ENCODE assay signal across 8 cellular contexts in the genomic region with DNA sequence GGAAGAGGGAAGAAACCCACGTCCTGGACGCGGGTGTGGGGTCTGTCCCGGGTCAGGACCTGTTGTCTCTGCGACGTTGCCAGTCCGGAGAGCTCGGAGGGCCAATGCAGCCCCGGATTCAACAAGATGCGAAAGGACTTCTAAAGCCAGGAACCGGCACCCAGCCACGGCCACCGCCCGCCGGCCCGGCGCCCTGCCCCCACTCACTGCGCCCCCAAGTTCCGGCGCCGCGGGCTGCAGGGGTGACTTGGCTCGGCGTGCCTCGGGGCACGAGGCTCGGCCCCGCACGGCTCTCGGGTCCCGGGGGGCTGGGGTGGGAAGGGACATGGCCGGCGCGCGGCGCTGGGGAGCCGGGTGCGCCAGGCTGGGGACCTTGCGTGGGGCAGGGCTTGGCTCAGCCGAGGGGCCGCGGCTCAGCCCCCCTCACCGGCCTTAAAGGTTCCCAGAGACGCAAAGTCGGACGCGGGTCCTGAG. TPM values are rescaled to one million over a fixed set of nuclear protein-coding genes. Genes with fewer than 3 reads are reported as not detected.
DNase-seq lines count a peak whose midpoint lies in the region; ATAC-seq, FAIRE-seq and TF ChIP-seq lines count a peak whose summit lies in the region.

No MANE protein-coding gene starts in this region.

- no peaks in the 10 kb centered on the region for H3K9me3 ChIP-seq in HepG2 (ENCODE audit: low read length)
- no peaks in the 10 kb centered on the region for H3K9me3 ChIP-seq in tibial artery

- WGBS in HepG2 (ENCODE audit: low lambda C conversion rate) = 52% methylated on average over 14 of the region's 47 CpGs

- H3K9me3 Mint-ChIP-seq in activated T-cell treated with anti-CD3 and anti-CD28 coated beads, Interleukin-2, amount 50 U/mL, for 4 hours = no peaks in the 10 kb centered on the region

- peaks cover 7% of the 10 kb centered on the region for H3K4me1 Mint-ChIP-seq in activated T-cell treated with anti-CD3 and anti-CD28 coated beads, Interleukin-2, amount 50 U/mL, for 4 hours (ENCODE audit: low read depth)

- TF ChIP-seq POLR2A in HepG2 (IDR thresholded peaks at IDR 0.05; ENCODE audit: insufficient read depth in 1 of 2, low read depth in 2 of 2, low read length in 2 of 2) = no peak

- H3K36me3 Mint-ChIP-seq in activated T-cell treated with anti-CD3 and anti-CD28 coated beads, Interleukin-2, amount 50 U/mL, for 4 hours (ENCODE audit: insufficient read depth) = no peaks in the 10 kb centered on the region

- peaks cover 46% of the 10 kb centered on the region for H3K79me2 ChIP-seq in HepG2 (ENCODE audit: insufficient read depth, low read length)

- no peak for TF ChIP-seq RAD21 in HepG2 (CRISPR knock-in tag; IDR thresholded peaks at IDR 0.05)

- peak overlapping the region; percentile 94 for H3K9ac ChIP-seq in HepG2 (ENCODE audit: insufficient read depth, low read depth, low read length)

- peak in 1 of 2 donors; percentile 7 for ATAC-seq in activated T-cell treated with anti-CD3 and anti-CD28 coated beads, Interleukin-2, amount 50 U/mL, for 4 hours
- no peak for ATAC-seq in HepG2
- no peak for ATAC-seq in GM19463 (IDR thresholded peaks at IDR 0.05; ENCODE audit: unreplicated experiment)

- intact Hi-C loops in HepG2 (cut with micrococcal nuclease; ENCODE audit: unreplicated experiment) (loop anchor here (5.0 kb wide), 1 partner anchor 71 kb away; no protein-coding TSS in a partner anchor), tibial artery (cut with DNase I; ENCODE audit: low total_unique reads) (no loop called here)

- no peak for FAIRE-seq in HepG2 (lab: Jason Lieb, UNC)
- FAIRE-seq in RCC 7860 (lab: Jason Lieb, UNC) = no peak

- no peaks in the 10 kb centered on the region; a peak in 1 of 5 replicates for H3K27me3 ChIP-seq in HepG2 (ENCODE audit: control insufficient read depth in 1 of 2, insufficient read depth in 2 of 2, low read length in 2 of 2)
- no peaks in the 10 kb centered on the region for H3K27me3 ChIP-seq in tibial artery

- BruUV-seq in HepG2 (replicated peaks; lab: Mats Ljungman, UMichigan) = no TSS peak

- POLR2A ChIA-PET in HepG2 (lab: Yijun Ruan, JAX) = interaction anchor here (0.6 to 3.2 kb wide), 3 partner anchors 11 to 68 kb away, joined by 3 to 24 read pairs (median 6); no protein-coding TSS in a partner anchor

- H3K27me3 Mint-ChIP-seq in activated T-cell treated with anti-CD3 and anti-CD28 coated beads, Interleukin-2, amount 50 U/mL, for 4 hours (ENCODE audit: low read depth) = peaks cover 29% of the 10 kb centered on the region

- in situ Hi-C loops in astrocyte of the spinal cord (cut with HindIII; ENCODE audit: low sequenced_read_pairs) = no loop called here
- in situ Hi-C loops in HepG2 (cut with HindIII; ENCODE audit: extremely low pct_ligation_motif_present, low pct_unique_long_range_greater_than_20kb) = no loop called here

- peaks cover 6 to 13% of the 10 kb centered on the region in 2 experiments; a peak in 3 of 5 replicates for H3K36me3 ChIP-seq in HepG2 (replicated peaks in 1 of 2; ENCODE audit: control insufficient read depth in 1 of 2, insufficient read depth in 2 of 2, low read length in 2 of 2)
- peaks cover 0 to 9% (median 0%) of the 10 kb centered on the region in 3 donors for H3K36me3 ChIP-seq in tibial artery

- peak overlapping the region; percentile 90 for H3K4me2 ChIP-seq in HepG2 (ENCODE audit: low read depth, low read length)

- TF ChIP-seq CTCF in astrocyte of the spinal cord (IDR thresholded peaks at IDR 0.05; ENCODE audit: low read depth, low read length) = no peak
- no peak for TF ChIP-seq CTCF in HepG2 (CRISPR knock-in tag; IDR thresholded peaks at IDR 0.05)
- no peak for TF ChIP-seq CTCF in tibial artery (IDR thresholded peaks at IDR 0.05)

- peaks cover 75% of the 10 kb centered on the region for H3K4me1 ChIP-seq in HepG2 (ENCODE audit: insufficient read depth, low read length)
- peaks cover 0 to 40% (median 19%) of the 10 kb centered on the region in 4 donors for H3K4me1 ChIP-seq in tibial artery

- CTCF ChIA-PET in HepG2 (lab: Yijun Ruan, JAX; ENCODE audit: low intra/inter-chr PET ratio, low total read pairs) = interaction anchor here (1.5 to 3.2 kb wide), 3 partner anchors 11 to 41 kb away, joined by 6 to 19 read pairs (median 12); no protein-coding TSS in a partner anchor

- no peak overlapping the region for H2AFZ ChIP-seq in HepG2 (ENCODE audit: low read length)

- TF ChIP-seq EP300 in HepG2 (IDR thresholded peaks at IDR 0.05; ENCODE audit: low read depth in 2 of 2, low read length in 2 of 2) (no peak), HepG2 (CRISPR knock-in tag; IDR thresholded peaks at IDR 0.05; ENCODE audit: borderline replicate concordance) (no peak)

- H3K4me3 Mint-ChIP-seq in activated T-cell treated with anti-CD3 and anti-CD28 coated beads, Interleukin-2, amount 50 U/mL, for 4 hours = peak overlapping the region; percentile 62

- peak overlapping the region; percentile 62 for H3K4me3 ChIP-seq in astrocyte of the spinal cord (ENCODE audit: low read depth, low read length)
- H3K4me3 ChIP-seq in HepG2 (replicated peaks in 1 of 3; ENCODE audit: insufficient read depth in 1 of 3, low read depth in 2 of 3, low read length in 3 of 3) = peak overlapping the region; percentile 88 to 94 (median 92)
- peak overlapping the region; percentile 75 to 85 for H3K4me3 ChIP-seq in tibial artery

- H4K20me1 ChIP-seq in HepG2 (ENCODE audit: insufficient read depth, low read length) = peaks cover 31% of the 10 kb centered on the region

- DNase-seq in activated T-cell treated with anti-CD3 and anti-CD28 coated beads, Interleukin-2, amount 50 U/mL, for 4 hours = no peak
- no peak for DNase-seq in activated T-cell treated with anti-CD3 and anti-CD28 coated beads, Interleukin-2, amount 50 U/mL, for 1 hour
- no peak for DNase-seq in astrocyte of the spinal cord (ENCODE audit: low read depth, low spot score)
- DNase-seq in HepG2 (ENCODE audit: low spot score) = no peak
- DNase-seq in tibial artery = no peak
- DNase-seq in RCC 7860 (ENCODE audit: low spot score) = no peak
- DNase-seq in GDM1 (lab: John Stamatoyannopoulos, UW) = no peak

- peak overlapping the region; percentile 92 for H3K27ac ChIP-seq in HepG2 (ENCODE audit: extremely low read length, insufficient read depth, low read length)
- H3K27ac ChIP-seq in tibial artery = peak overlapping the region; percentile 72 to 77

TF ChIP-seq in HepG2, 621 proteins besides CTCF, POLR2A, EP300 and RAD21 (continues in another document):
- TF ChIP-seq SMYD3 (CRISPR knock-in tag; IDR thresholded peaks at IDR 0.05) (0 out of 2 replicates have a peak, but pooled peaks have one; percentile 7), ZNF235 (CRISPR knock-in tag; IDR thresholded peaks at IDR 0.05; ENCODE audit: borderline replicate concordance) (0 out of 2 replicates have a peak, but pooled peaks have one; percentile 4)

RNA-seq across cellular contexts. Expression of a gene that starts 51.8 kb away (rescaled TPM):
- total RNA-seq in activated T-cell treated with anti-CD3 and anti-CD28 coated beads, Interleukin-2, amount 50 U/mL, for 4 hours = 1 to 10 TPM; 4.7 to 6.1 (median 5.0) TPM
- total RNA-seq in HepG2 (2016; rRNA removed; fragmentation: Illumina TruSeq; extraction: Trizol) = 6.3 and 9.3 TPM in 2 replicates
- 0.79 and 0.81 TPM in 2 replicates for total RNA-seq in HepG2 (2016; cell fraction: cytosol; rRNA removed; fragmentation: Illumina TruSeq; extraction: Trizol; ENCODE audit: low read depth)
- 5.4 and 9.4 TPM in 2 replicates for total RNA-seq in HepG2 (2016; cell fraction: insoluble cytoplasmic fraction; rRNA removed; fragmentation: Illumina TruSeq; extraction: Trizol)
- 2.5 TPM in 2 replicates for total RNA-seq in HepG2 (2016; cell fraction: membrane; rRNA removed; fragmentation: Illumina TruSeq; extraction: Trizol)
- 10.0 and 12.1 TPM in 2 replicates for total RNA-seq in HepG2 (2016; cell fraction: nucleus; rRNA removed; fragmentation: Illumina TruSeq; extraction: Trizol)
- polyA plus RNA-seq in HepG2 (2011; rRNA removed) = 14.1 and 21.5 TPM in 2 replicates
- 13.3 and 14.5 TPM in 2 replicates for polyA plus RNA-seq in HepG2 (2011; cell fraction: cytosol; rRNA removed)
- polyA plus RNA-seq in HepG2 (2011; cell fraction: nucleus; rRNA removed) = 26.3 and 26.5 TPM in 2 replicates
- 10.8 and 11.1 TPM in 2 replicates for polyA plus RNA-seq in HepG2 (2012)
- 0.36 TPM in 2 replicates for polyA plus RNA-seq in HepG2 (2016; cell fraction: cytosol; fragmentation: Illumina TruSeq; extraction: Trizol; ENCODE audit: low read depth)
- 4.2 and 4.6 TPM in 2 replicates for polyA plus RNA-seq in HepG2 (2016; cell fraction: insoluble cytoplasmic fraction; fragmentation: Illumina TruSeq; extraction: Trizol; ENCODE audit: low read depth)
- 0.93 and 0.94 TPM in 2 replicates for polyA plus RNA-seq in HepG2 (2016; cell fraction: membrane; fragmentation: Illumina TruSeq; extraction: Trizol; ENCODE audit: low read depth)
- 15.4 and 16.8 TPM in 2 replicates for polyA plus RNA-seq in HepG2 (2016; cell fraction: nucleus; fragmentation: Illumina TruSeq; extraction: Trizol; ENCODE audit: insufficient read depth, low read depth)
- 2.9 and 31.0 TPM in 2 replicates for polyA minus RNA-seq in HepG2 (2011; rRNA and poly(A)+ RNA removed; ENCODE audit: low replicate concordance)
- polyA minus RNA-seq in HepG2 (2011; cell fraction: cytosol; rRNA and poly(A)+ RNA removed) = 14.3 and 18.7 TPM in 2 replicates
- polyA minus RNA-seq in HepG2 (2011; cell fraction: nucleus; rRNA and poly(A)+ RNA removed) = 7.9 and 11.3 TPM in 2 replicates

RNA-seq across cellular contexts. Expression of a gene that starts 53.9 kb away (rescaled TPM):
- 1 to 10 TPM; 1.5 to 5.3 (median 2.9) TPM for total RNA-seq in activated T-cell treated with anti-CD3 and anti-CD28 coated beads, Interleukin-2, amount 50 U/mL, for 4 hours
- total RNA-seq in HepG2 (2016; rRNA removed; fragmentation: Illumina TruSeq; extraction: Trizol) = 8.4 and 10.1 TPM in 2 replicates
- total RNA-seq in HepG2 (2016; cell fraction: cytosol; rRNA removed; fragmentation: Illumina TruSeq; extraction: Trizol; ENCODE audit: low read depth) = 4.0 and 7.1 TPM in 2 replicates
- total RNA-seq in HepG2 (2016; cell fraction: insoluble cytoplasmic fraction; rRNA removed; fragmentation: Illumina TruSeq; extraction: Trizol) = 10.7 and 12.8 TPM in 2 replicates
- total RNA-seq in HepG2 (2016; cell fraction: membrane; rRNA removed; fragmentation: Illumina TruSeq; extraction: Trizol) = 13.0 and 14.9 TPM in 2 replicates
- total RNA-seq in HepG2 (2016; cell fraction: nucleus; rRNA removed; fragmentation: Illumina TruSeq; extraction: Trizol) = 7.1 and 10.0 TPM in 2 replicates
- 19.2 and 23.3 TPM in 2 replicates for polyA plus RNA-seq in HepG2 (2011; rRNA removed)
- 14.2 and 15.0 TPM in 2 replicates for polyA plus RNA-seq in HepG2 (2011; cell fraction: cytosol; rRNA removed)
- 29.1 and 30.4 TPM in 2 replicates for polyA plus RNA-seq in HepG2 (2011; cell fraction: nucleus; rRNA removed)
- polyA plus RNA-seq in HepG2 (2012) = 25.2 and 25.3 TPM in 2 replicates
- 1.7 and 2.0 TPM in 2 replicates for polyA plus RNA-seq in HepG2 (2016; cell fraction: cytosol; fragmentation: Illumina TruSeq; extraction: Trizol; ENCODE audit: low read depth)
- polyA plus RNA-seq in HepG2 (2016; cell fraction: insoluble cytoplasmic fraction; fragmentation: Illumina TruSeq; extraction: Trizol; ENCODE audit: low read depth) = 4.3 and 5.8 TPM in 2 replicates
- 3.8 and 6.3 TPM in 2 replicates for polyA plus RNA-seq in HepG2 (2016; cell fraction: membrane; fragmentation: Illumina TruSeq; extraction: Trizol; ENCODE audit: low read depth)
- 8.1 and 9.9 TPM in 2 replicates for polyA plus RNA-seq in HepG2 (2016; cell fraction: nucleus; fragmentation: Illumina TruSeq; extraction: Trizol; ENCODE audit: insufficient read depth, low read depth)
- 23.1 and 157 TPM in 2 replicates for polyA minus RNA-seq in HepG2 (2011; rRNA and poly(A)+ RNA removed; ENCODE audit: low replicate concordance)
- polyA minus RNA-seq in HepG2 (2011; cell fraction: cytosol; rRNA and poly(A)+ RNA removed) = 37.5 and 50.2 TPM in 2 replicates
- 18.6 and 22.3 TPM in 2 replicates for polyA minus RNA-seq in HepG2 (2011; cell fraction: nucleus; rRNA and poly(A)+ RNA removed)
